Comparison of ENCODE assay signal across 25 cellular contexts in the genomic region with DNA sequence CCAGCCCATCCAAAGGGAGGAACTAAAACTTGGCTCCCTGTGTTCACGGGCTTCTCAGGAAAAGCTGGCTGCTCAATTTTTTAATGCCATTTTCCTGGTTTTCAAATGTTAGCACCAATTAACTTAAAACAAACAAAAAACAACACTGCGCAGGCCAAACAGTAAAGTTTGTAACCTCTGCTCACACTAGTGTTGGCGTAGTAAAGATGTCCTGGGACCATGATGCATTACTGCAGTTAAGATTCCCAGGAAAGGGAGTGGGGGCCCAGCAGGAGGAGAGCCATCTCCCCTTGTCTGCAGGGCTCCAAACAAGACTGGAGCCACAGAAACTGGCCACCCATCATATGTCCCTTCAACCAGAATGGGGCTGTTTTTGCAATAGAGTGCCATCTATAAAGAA.
"Had no signal": no experiment of that assay in that cellular context is flagged by ENCODE, and none has a peak within 500 bp of the region (broad histone marks: within the 10 kb centered on the region; RNA-seq: fewer than 3 reads in every experiment).

No MANE protein-coding gene starts in this region.

- H3K4me1 Mint-ChIP-seq: naive thymus-derived CD8-positive, alpha-beta T cell; stimulated activated effector memory CD8-positive, alpha-beta T cell treated with anti-CD3 and anti-CD28 coated beads, Interleukin-12 subunit alpha, Interleukin-12 subunit beta, amount 100 ng/mL, for 72 hours had no signal

- H3K27ac Mint-ChIP-seq: naive thymus-derived CD8-positive, alpha-beta T cell; stimulated activated effector memory CD8-positive, alpha-beta T cell treated with anti-CD3 and anti-CD28 coated beads, Interleukin-12 subunit alpha, Interleukin-12 subunit beta, amount 100 ng/mL, for 72 hours; stimulated activated naive CD8-positive, alpha-beta T cell treated with anti-CD3 and anti-CD28 coated beads, Interleukin-15, Interleukin-2, amounts not matched to agents 100 ng/mL and 50 ng/mL, for 24 hours had no signal

- H3K27ac ChIP-seq: heart right ventricle, left ventricle myocardium inferior, pancreas, prostate gland, skin epidermis, suprapubic skin, thoracic aorta, tibial artery, upper lobe of right lung had no signal

- H3K27me3 Mint-ChIP-seq: stimulated activated naive CD8-positive, alpha-beta T cell treated with anti-CD3 and anti-CD28 coated beads, Interleukin-15, Interleukin-2, amounts not matched to agents 100 ng/mL and 50 ng/mL, for 24 hours had no signal

- H3K9me3 ChIP-seq: pancreas, prostate gland, thoracic aorta, upper lobe of right lung had no signal

- H3K27me3 ChIP-seq: heart right ventricle, pancreas, suprapubic skin, tibial artery, upper lobe of right lung had no signal

- H3K9me3 Mint-ChIP-seq: stimulated activated effector memory CD8-positive, alpha-beta T cell treated with anti-CD3 and anti-CD28 coated beads, Interleukin-12 subunit alpha, Interleukin-12 subunit beta, amount 100 ng/mL, for 72 hours had no signal

- H3K36me3 ChIP-seq: left ventricle myocardium inferior, pancreas, prostate gland, suprapubic skin, thoracic aorta, upper lobe of right lung had no signal

- H3K36me3 Mint-ChIP-seq: stimulated activated effector memory CD8-positive, alpha-beta T cell treated with anti-CD3 and anti-CD28 coated beads, Interleukin-12 subunit alpha, Interleukin-12 subunit beta, amount 100 ng/mL, for 72 hours had no signal

- H3K4me3 ChIP-seq: heart right ventricle, left ventricle myocardium inferior, lung, pancreas, prostate gland, skin epidermis, suprapubic skin, thoracic aorta, tibial artery, upper lobe of right lung had no signal

- H3K4me1 ChIP-seq: heart right ventricle, left ventricle myocardium inferior, pancreas, prostate gland, suprapubic skin, tibial artery, upper lobe of right lung had no signal

- DNase-seq: heart right ventricle; hippocampal formation; kidney glomerular epithelial cell; left cardiac atrium; left ventricle myocardium inferior; midbrain; naive thymus-derived CD8-positive, alpha-beta T cell; pancreas; posterior cingulate gyrus; retina; right cardiac atrium; stimulated activated CD4-positive, alpha-beta T cell treated with anti-CD3 and anti-CD28 coated beads, Interleukin-12 subunit alpha, Interleukin-12 subunit beta, amount 100 ng/mL, for 4 hours; stimulated activated CD4-positive, alpha-beta T cell treated with anti-CD3 and anti-CD28 coated beads, Interleukin-15, amount 100 ng/mL, for 24 hours; stimulated activated CD4-positive, alpha-beta T cell treated with anti-CD3 and anti-CD28 coated beads, Interleukin-4, amount 100 ng/mL, for 24 hours; stimulated activated naive CD4-positive, alpha-beta T cell; tibial artery; trophoblast cell; upper lobe of right lung had no signal

- H3K4me3 Mint-ChIP-seq: naive thymus-derived CD8-positive, alpha-beta T cell; stimulated activated effector memory CD8-positive, alpha-beta T cell treated with anti-CD3 and anti-CD28 coated beads, Interleukin-12 subunit alpha, Interleukin-12 subunit beta, amount 100 ng/mL, for 72 hours; stimulated activated naive CD8-positive, alpha-beta T cell treated with anti-CD3 and anti-CD28 coated beads, Interleukin-15, Interleukin-2, amounts not matched to agents 100 ng/mL and 50 ng/mL, for 24 hours had no signal
